15 cellular contexts compared by ENCODE assay signal in genomic region chrX:129782706-129783105, GRCh38. TPM values are rescaled to one million over a fixed set of nuclear protein-coding genes. Genes with fewer than 3 reads are reported as not detected.
DNase-seq lines count a peak whose midpoint lies in the region; ATAC-seq and TF ChIP-seq lines count a peak whose summit lies in the region.
"Had no signal": no experiment of that assay in that cellular context is flagged by ENCODE, and none has a peak within 500 bp of the region (broad histone marks: within the 10 kb centered on the region; RNA-seq: fewer than 3 reads in every experiment).

No MANE protein-coding gene starts in this region.

- in situ Hi-C loops in GM13977 (cut with MboI; ENCODE audit: low pct_unique_long_range_greater_than_20kb, low sequenced_read_pairs, unreplicated experiment), result no loop called here

- ATAC-seq in activated T-cell treated with anti-CD3 and anti-CD28 coated beads, Interleukin-2, amount 50 U/mL, for 4 hours, result no peak
- ATAC-seq in GM21381 (IDR thresholded peaks at IDR 0.05; ENCODE audit: unreplicated experiment), result no peak

- peaks cover 22% of the 10 kb centered on the region for H3K36me3 Mint-ChIP-seq in activated T-cell treated with anti-CD3 and anti-CD28 coated beads, Interleukin-2, amount 50 U/mL, for 4 hours (ENCODE audit: insufficient read depth)
- peaks cover 68% of the 10 kb centered on the region for H3K36me3 Mint-ChIP-seq in activated naive CD8-positive, alpha-beta T cell treated with anti-CD3 and anti-CD28 coated beads for 36 hours

- H3K9me2 ChIP-seq in Karpas-422 (replicated peaks; ENCODE audit: insufficient read depth, low read length), result no peaks in the 10 kb centered on the region

- H3K4me3 Mint-ChIP-seq in activated T-cell treated with anti-CD3 and anti-CD28 coated beads, Interleukin-2, amount 50 U/mL, for 4 hours, result peak overlapping the region; percentile 92
- peak overlapping the region; percentile 86 for H3K4me3 Mint-ChIP-seq in activated naive CD8-positive, alpha-beta T cell treated with anti-CD3 and anti-CD28 coated beads for 36 hours

- intact Hi-C loops in spleen (cut with DNase I; ENCODE audit: low total_unique reads), result no loop called here

- no peak overlapping the region for H2AFZ ChIP-seq in Karpas-422 (ENCODE audit: low read length)

- no peaks in the 10 kb centered on the region for H3K27me3 Mint-ChIP-seq in activated T-cell treated with anti-CD3 and anti-CD28 coated beads, Interleukin-2, amount 50 U/mL, for 4 hours (ENCODE audit: low read depth)
- no peaks in the 10 kb centered on the region for H3K27me3 Mint-ChIP-seq in activated naive CD8-positive, alpha-beta T cell treated with anti-CD3 and anti-CD28 coated beads for 36 hours

- H3K27ac Mint-ChIP-seq in activated naive CD8-positive, alpha-beta T cell treated with anti-CD3 and anti-CD28 coated beads for 36 hours, result peak overlapping the region; percentile 87

- peak overlapping the region; percentile 57; the same call in 1 of the 2 replicates for H3K4me3 ChIP-seq in Karpas-422 (ENCODE audit: low read length)
- peak overlapping the region in 7 of 8 donors; percentile 37 to 80 (median 54) for H3K4me3 ChIP-seq in spleen
- H3K4me3 ChIP-seq: thyroid gland had no signal

- DNase-seq in activated T-cell treated with anti-CD3 and anti-CD28 coated beads, Interleukin-2, amount 50 U/mL, for 4 hours, result no peak
- DNase-seq in activated T-cell treated with anti-CD3 and anti-CD28 coated beads for 4 hours (no peak), Karpas-422 (no peak), spleen (no peak), GM13977 (ENCODE audit: low spot score) (no peak)
- no peak for DNase-seq in activated naive CD8-positive, alpha-beta T cell treated with anti-CD3 and anti-CD28 coated beads for 36 hours
- DNase-seq in effector CD4-positive, alpha-beta T cell, result no peak
- DNase-seq: activated CD4-positive, CD25-positive, alpha-beta regulatory T cell; activated effector memory CD4-positive, alpha-beta T cell treated with Interleukin-2 at 50 U/mL for 16 hours; DMS79 treated with DMSO at 0.1 percent for 48 hours; midbrain; thyroid gland had no signal

- H3K27me3 ChIP-seq in Karpas-422 (ENCODE audit: low read length) (no peaks in the 10 kb centered on the region), spleen (replicated peaks in 1 of 7) (no peaks in the 10 kb centered on the region)
- H3K27me3 ChIP-seq: thyroid gland had no signal

- H3K4me2 ChIP-seq in Karpas-422 (ENCODE audit: low read depth, low read length, poor library complexity, severe bottlenecking), result peak overlapping the region; percentile 57

- H4K20me1 ChIP-seq in Karpas-422 (ENCODE audit: insufficient read depth, low read depth, low read length), result peaks cover 4% of the 10 kb centered on the region; the same call in 1 of the 2 replicates

- no peak for TF ChIP-seq POLR2A in spleen (IDR thresholded peaks at IDR 0.05)

- peak overlapping the region; percentile 70; the same call in 1 of the 2 replicates for H3K9ac ChIP-seq in Karpas-422 (ENCODE audit: low read length)

- peaks cover 72% of the 10 kb centered on the region for H3K4me1 Mint-ChIP-seq in activated T-cell treated with anti-CD3 and anti-CD28 coated beads, Interleukin-2, amount 50 U/mL, for 4 hours (ENCODE audit: low read depth)
- H3K4me1 Mint-ChIP-seq in activated naive CD8-positive, alpha-beta T cell treated with anti-CD3 and anti-CD28 coated beads for 36 hours, result peaks cover 56% of the 10 kb centered on the region

- no peaks in the 10 kb centered on the region for H3K9me3 Mint-ChIP-seq in activated T-cell treated with anti-CD3 and anti-CD28 coated beads, Interleukin-2, amount 50 U/mL, for 4 hours
- H3K9me3 Mint-ChIP-seq in activated naive CD8-positive, alpha-beta T cell treated with anti-CD3 and anti-CD28 coated beads for 36 hours, result no peaks in the 10 kb centered on the region

- peak overlapping the region; percentile 83; the same call in 1 of the 2 replicates for H3K27ac ChIP-seq in Karpas-422 (ENCODE audit: low read length)
- peak overlapping the region in 7 of 8 donors; percentile 20 to 97 (median 93) for H3K27ac ChIP-seq in spleen
- H3K27ac ChIP-seq: thyroid gland had no signal

- 48 to 69% (median 63%) methylated on average over 4 of the region's 4 CpGs for WGBS in spleen, 5 donors

- TF ChIP-seq CTCF in spleen (IDR thresholded peaks at IDR 0.05 in 8 of 11, conservative IDR thresholded peaks at IDR 0.05 in 3 of 11) (no peak), GM13977 (IDR thresholded peaks at IDR 0.05; ENCODE audit: extremely low read depth, insufficient read depth, missing control alignments) (no peak)

- no peaks in the 10 kb centered on the region; the same call in 1 of the 2 replicates for H3K36me3 ChIP-seq in Karpas-422 (ENCODE audit: insufficient read depth, low read length)
- peaks cover 0 to 48% (median 1%) of the 10 kb centered on the region in 6 donors for H3K36me3 ChIP-seq in spleen
- H3K36me3 ChIP-seq: thyroid gland had no signal

- H3K9me3 ChIP-seq in Karpas-422 (ENCODE audit: low read length) (no peaks in the 10 kb centered on the region), spleen (no peaks in the 10 kb centered on the region)
- H3K9me3 ChIP-seq: thyroid gland had no signal

- H3K4me1 ChIP-seq in Karpas-422 (ENCODE audit: low read length) (peaks cover 78% of the 10 kb centered on the region), spleen (peaks cover 14 to 81% (median 70%) of the 10 kb centered on the region in 6 donors)
- H3K4me1 ChIP-seq: thyroid gland had no signal

- peaks cover 64% of the 10 kb centered on the region for H3K79me2 ChIP-seq in Karpas-422 (ENCODE audit: low read length)

RNA-seq across cellular contexts. Expression of gene SASH3, which starts 3.0 kb away (rescaled TPM):
- total RNA-seq in activated T-cell treated with anti-CD3 and anti-CD28 coated beads, Interleukin-2, amount 50 U/mL, for 4 hours, result 100 to 1,000 TPM in 2 of 3 donors, 10 to 100 TPM in 1; 92.5 to 114 (median 108) TPM
- total RNA-seq in Karpas-422 (2014; rRNA removed; shearing (Covaris generic); ENCODE audit: low replicate concordance), result 63.0 and 103 TPM in 2 replicates
- 100 to 1,000 TPM; 121 to 123 TPM for total RNA-seq in activated naive CD8-positive, alpha-beta T cell treated with anti-CD3 and anti-CD28 coated beads for 36 hours
- 100 to 1,000 TPM; 126 to 204 (median 147) TPM for total RNA-seq in spleen
- 100 to 1,000 TPM; 111 to 142 (median 138) TPM for polyA plus RNA-seq in spleen
- total RNA-seq: HT-29, SK-MEL-5 had no signal

RNA-seq across cellular contexts. Expression of gene XPNPEP2, which starts 43.9 kb away (rescaled TPM):
- total RNA-seq in activated T-cell treated with anti-CD3 and anti-CD28 coated beads, Interleukin-2, amount 50 U/mL, for 4 hours, result under 1 TPM; 0.05 to 0.13 (median 0.08) TPM
- not detected in 2 replicates for total RNA-seq in Karpas-422 (2014; rRNA removed; shearing (Covaris generic); ENCODE audit: low replicate concordance)
- total RNA-seq in activated naive CD8-positive, alpha-beta T cell treated with anti-CD3 and anti-CD28 coated beads for 36 hours, result under 1 TPM; 0.12 to 0.32 TPM
- total RNA-seq in spleen, result under 1 TPM; 0.09 to 0.74 (median 0.20) TPM
- under 1 TPM; 0.13 to 0.46 (median 0.22) TPM for polyA plus RNA-seq in spleen
- total RNA-seq: HT-29, SK-MEL-5 had no signal
